Comparison of ENCODE assay signal across 14 cellular contexts in the genomic region with DNA sequence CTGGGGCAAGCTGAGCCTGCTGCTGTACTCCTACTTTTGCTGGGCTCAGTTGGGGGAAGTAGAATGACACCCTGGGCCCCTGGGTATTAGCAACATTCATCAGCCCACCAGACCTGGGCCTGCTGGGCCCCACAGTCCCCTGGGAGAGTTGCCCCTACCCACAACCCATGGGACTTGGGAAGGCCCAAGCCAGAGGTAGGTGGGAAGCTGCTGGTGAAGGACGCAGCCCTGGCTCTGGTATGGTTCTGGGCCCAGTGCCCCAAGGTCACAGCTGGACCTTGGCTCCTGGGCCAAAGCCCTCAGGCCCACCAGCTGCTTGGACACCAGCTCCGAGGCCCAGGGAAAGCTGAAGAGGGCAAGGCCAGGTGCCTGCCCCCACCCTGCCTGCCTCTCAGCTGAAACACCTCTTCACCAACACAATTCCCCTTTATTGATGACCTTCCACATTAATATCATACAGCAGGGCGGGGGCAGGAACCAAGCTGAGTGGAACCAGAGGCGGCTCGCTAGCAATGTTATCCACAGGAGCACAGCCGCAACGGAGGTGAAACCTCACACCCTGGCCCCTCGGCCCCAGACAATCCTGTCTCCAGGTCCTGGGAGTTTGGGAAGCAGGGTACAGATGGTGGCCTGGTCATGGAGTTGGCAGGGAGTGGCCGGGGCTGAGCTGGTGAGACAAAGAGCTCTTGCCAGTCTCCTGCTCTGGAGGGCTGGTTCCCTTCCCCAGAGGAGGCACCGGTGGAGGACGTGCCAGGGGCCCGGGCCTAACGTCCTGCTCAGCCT.
"Had no signal": no experiment of that assay in that cellular context is flagged by ENCODE, and none has a peak within 500 bp of the region (broad histone marks: within the 10 kb centered on the region; RNA-seq: fewer than 3 reads in every experiment).

No MANE protein-coding gene starts in this region.

- DNase-seq: activated CD4-positive, alpha-beta T cell treated with anti-CD3 and anti-CD28 coated beads, Interleukin-2, amount 50 U/mL, for 1 hour; activated CD4-positive, CD25-positive, alpha-beta regulatory T cell; activated T-cell treated with anti-CD3 and anti-CD28 coated beads for 4 hours; amygdala; dermis blood vessel endothelial cell; glutamatergic neuron; left colon; naive thymus-derived CD8-positive, alpha-beta T cell had no signal

- H3K27ac Mint-ChIP-seq: activated naive CD4-positive, alpha-beta T cell treated with anti-CD3 and anti-CD28 coated beads, Interleukin-2, amount 50 U/mL, for 24 hours; naive thymus-derived CD8-positive, alpha-beta T cell; stimulated activated naive CD8-positive, alpha-beta T cell treated with anti-CD3 and anti-CD28 coated beads, Interleukin-15, Interleukin-2, amounts not matched to agents 100 ng/mL and 50 ng/mL, for 24 hours had no signal

- H3K9me3 ChIP-seq: esophagus muscularis mucosa, mucosa of descending colon, thoracic aorta had no signal

- H3K4me3 ChIP-seq: esophagus muscularis mucosa, mucosa of descending colon, thoracic aorta had no signal

- H3K27me3 Mint-ChIP-seq: activated naive CD4-positive, alpha-beta T cell treated with anti-CD3 and anti-CD28 coated beads, Interleukin-2, amount 50 U/mL, for 24 hours; activated T-helper 17 cell treated with anti-CD3 and anti-CD28 coated beads, Interleukin-2, amount 50 U/mL, for 72 hours; naive thymus-derived CD8-positive, alpha-beta T cell; stimulated activated naive CD8-positive, alpha-beta T cell treated with anti-CD3 and anti-CD28 coated beads, Interleukin-15, Interleukin-2, amounts not matched to agents 100 ng/mL and 50 ng/mL, for 24 hours had no signal

- H3K9me3 Mint-ChIP-seq: activated naive CD4-positive, alpha-beta T cell treated with anti-CD3 and anti-CD28 coated beads, Interleukin-2, amount 50 U/mL, for 24 hours; activated T-helper 17 cell treated with anti-CD3 and anti-CD28 coated beads, Interleukin-2, amount 50 U/mL, for 72 hours; naive thymus-derived CD8-positive, alpha-beta T cell; stimulated activated naive CD8-positive, alpha-beta T cell treated with anti-CD3 and anti-CD28 coated beads, Interleukin-15, Interleukin-2, amounts not matched to agents 100 ng/mL and 50 ng/mL, for 24 hours had no signal

- H3K4me1 Mint-ChIP-seq: activated naive CD4-positive, alpha-beta T cell treated with anti-CD3 and anti-CD28 coated beads, Interleukin-2, amount 50 U/mL, for 24 hours; activated T-helper 17 cell treated with anti-CD3 and anti-CD28 coated beads, Interleukin-2, amount 50 U/mL, for 72 hours had no signal

- H3K27me3 ChIP-seq: esophagus muscularis mucosa had no signal

- ATAC-seq: activated T-helper 17 cell treated with anti-CD3 and anti-CD28 coated beads, Interleukin-2, amount 50 U/mL, for 72 hours; left colon; mucosa of descending colon; naive thymus-derived CD8-positive, alpha-beta T cell had no signal

- H3K4me3 Mint-ChIP-seq: activated naive CD4-positive, alpha-beta T cell treated with anti-CD3 and anti-CD28 coated beads, Interleukin-2, amount 50 U/mL, for 24 hours; activated T-helper 17 cell treated with anti-CD3 and anti-CD28 coated beads, Interleukin-2, amount 50 U/mL, for 72 hours; naive thymus-derived CD8-positive, alpha-beta T cell; stimulated activated naive CD8-positive, alpha-beta T cell treated with anti-CD3 and anti-CD28 coated beads, Interleukin-15, Interleukin-2, amounts not matched to agents 100 ng/mL and 50 ng/mL, for 24 hours had no signal

- H3K27ac ChIP-seq: esophagus muscularis mucosa, thoracic aorta had no signal
